ENCODE assay signal across 8 cellular contexts in the genomic region with DNA sequence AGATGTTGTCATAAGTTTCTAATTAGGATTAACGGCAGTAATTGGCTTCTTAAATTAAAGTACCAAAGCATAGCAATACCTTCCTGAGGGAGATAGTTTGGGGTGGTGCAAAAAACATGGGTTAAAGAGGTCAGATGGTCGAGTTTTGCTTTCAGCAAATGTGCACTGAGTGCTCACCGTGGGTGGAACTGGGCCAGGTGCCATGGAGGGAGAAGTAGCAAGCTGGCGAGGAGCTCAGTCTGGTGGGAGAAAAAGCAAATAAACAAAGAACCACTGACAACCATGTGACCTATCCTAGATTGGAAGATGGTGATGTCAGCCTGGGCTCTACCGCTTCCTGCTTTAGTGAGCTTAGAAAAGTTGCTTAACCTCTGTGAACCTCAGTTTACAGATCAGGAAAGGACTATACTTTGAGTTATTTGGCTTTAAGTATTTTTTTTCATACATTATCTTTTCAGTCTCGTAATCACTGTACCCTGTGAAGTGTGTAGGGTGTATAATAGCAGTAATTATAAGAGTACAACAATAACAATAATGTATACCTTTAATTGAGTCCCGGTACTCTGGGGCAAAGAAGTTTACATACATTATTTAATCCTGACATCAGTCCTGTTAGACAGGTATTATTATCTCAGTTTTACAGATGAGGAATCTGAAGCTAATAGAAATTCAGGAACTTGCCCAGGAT.
DNase-seq lines count a peak whose midpoint lies in the region; ATAC-seq and TF ChIP-seq lines count a peak whose summit lies in the region.

No MANE protein-coding gene starts in this region.

- no peak for TF ChIP-seq CTCF in AG09309 (IDR thresholded peaks at IDR 0.05; ENCODE audit: control insufficient read depth, insufficient read depth, low read depth, low read length, missing control alignments)
- TF ChIP-seq CTCF in fibroblast of pulmonary artery (IDR thresholded peaks at IDR 0.05; ENCODE audit: low read length, missing control alignments) = no peak
- TF ChIP-seq CTCF in osteocyte (IDR thresholded peaks at IDR 0.05) = no peak

- H3K36me3 Mint-ChIP-seq in activated T-cell treated with anti-CD3 and anti-CD28 coated beads, Interleukin-2, amount 50 U/mL, for 24 hours (ENCODE audit: low read depth) = no peaks in the 10 kb centered on the region
- no peaks in the 10 kb centered on the region for H3K36me3 Mint-ChIP-seq in osteocyte (ENCODE audit: unreplicated experiment)

- H3K4me3 Mint-ChIP-seq in activated T-cell treated with anti-CD3 and anti-CD28 coated beads, Interleukin-2, amount 50 U/mL, for 24 hours = no peak overlapping the region
- no peak overlapping the region for H3K4me3 Mint-ChIP-seq in osteocyte (ENCODE audit: unreplicated experiment)

- ATAC-seq in GM18508 (IDR thresholded peaks at IDR 0.05; ENCODE audit: insufficient read depth, unreplicated experiment) (peak; percentile 40), HG03039 (IDR thresholded peaks at IDR 0.05; ENCODE audit: unreplicated experiment) (peak; percentile 66), HG02840 (IDR thresholded peaks at IDR 0.05; ENCODE audit: low FRiP score, unreplicated experiment) (no peak)

- no peaks in the 10 kb centered on the region for H3K27me3 Mint-ChIP-seq in activated T-cell treated with anti-CD3 and anti-CD28 coated beads, Interleukin-2, amount 50 U/mL, for 24 hours
- no peaks in the 10 kb centered on the region for H3K27me3 Mint-ChIP-seq in osteocyte (ENCODE audit: unreplicated experiment)

- no peaks in the 10 kb centered on the region for H3K9me3 Mint-ChIP-seq in activated T-cell treated with anti-CD3 and anti-CD28 coated beads, Interleukin-2, amount 50 U/mL, for 24 hours
- H3K9me3 Mint-ChIP-seq in osteocyte (ENCODE audit: unreplicated experiment) = no peaks in the 10 kb centered on the region

- DNase-seq in AG09309 (ENCODE audit: low read depth) (peak; percentile 43), NCI-H2171 treated with DMSO at 0.1 percent for 48 hours (lab: John Stamatoyannopoulos, UW) (peak; percentile 89), fibroblast of pulmonary artery (ENCODE audit: low read depth) (peak; percentile 70), osteocyte (ENCODE audit: extremely low spot score, unreplicated experiment) (no peak)
- no peak for DNase-seq in activated T-cell treated with anti-CD3 and anti-CD28 coated beads, Interleukin-2, amount 50 U/mL, for 24 hours

- H3K4me1 Mint-ChIP-seq in activated T-cell treated with anti-CD3 and anti-CD28 coated beads, Interleukin-2, amount 50 U/mL, for 24 hours (ENCODE audit: low read depth) = peaks cover 40% of the 10 kb centered on the region
- peaks cover 24% of the 10 kb centered on the region for H3K4me1 Mint-ChIP-seq in osteocyte (ENCODE audit: unreplicated experiment)

- H3K4me3 ChIP-seq in AG09309 (ENCODE audit: control insufficient read depth, low read depth, low read length) (no peak overlapping the region), fibroblast of pulmonary artery (replicated peaks; ENCODE audit: low read depth, low read length) (no peak overlapping the region)

- peak overlapping the region; percentile 31 for H3K27ac Mint-ChIP-seq in activated T-cell treated with anti-CD3 and anti-CD28 coated beads, Interleukin-2, amount 50 U/mL, for 24 hours
- peak overlapping the region; percentile 72 for H3K27ac Mint-ChIP-seq in osteocyte (ENCODE audit: unreplicated experiment)

Comparison
In these comparisons a context has a peak if more than half of its experiments do, and no peak if none do; other contexts are left out.
1. DNase-seq: peak in AG09309 (single experiment), NCI-H2171 treated with DMSO at 0.1 percent for 48 hours (single experiment) and fibroblast of pulmonary artery (single experiment); none in activated T-cell treated with anti-CD3 and anti-CD28 coated beads, Interleukin-2, amount 50 U/mL, for 24 hours (single experiment) and osteocyte (single experiment).